In genomic region chr1:26697441-26697977, GRCh38 we compare ENCODE assay signal across 8 cellular contexts. TPM values are rescaled to one million over a fixed set of nuclear protein-coding genes. Genes with fewer than 3 reads are reported as not detected.
DNase-seq lines count a peak whose midpoint lies in the region; FAIRE-seq and TF ChIP-seq lines count a peak whose summit lies in the region.

No MANE protein-coding gene starts in this region.

- H3K4me1 ChIP-seq in OCI-LY1 (ENCODE audit: insufficient read depth, low read length, severe bottlenecking): peaks cover 68% of the 10 kb centered on the region
- peaks cover 45 to 67% (median 59%) of the 10 kb centered on the region in 3 donors for H3K4me1 ChIP-seq in esophagus squamous epithelium
- H3K4me1 ChIP-seq in sigmoid colon: peaks cover 7 to 66% (median 61%) of the 10 kb centered on the region in 4 donors

- TF ChIP-seq POLR2A in GM12891 (IDR thresholded peaks at IDR 0.05; ENCODE audit: low read depth, low read length) (no peak), esophagus squamous epithelium (IDR thresholded peaks at IDR 0.05) (no peak), sigmoid colon (IDR thresholded peaks at IDR 0.05) (no peak)

- H4K20me1 ChIP-seq in OCI-LY1 (ENCODE audit: insufficient read depth, low read length): peaks cover 7% of the 10 kb centered on the region; the same call in 1 of the 2 replicates

- TF ChIP-seq CTCF in OCI-LY1 (IDR thresholded peaks at IDR 0.05; ENCODE audit: low read length) (no peak), esophagus squamous epithelium (IDR thresholded peaks at IDR 0.05) (no peak), sigmoid colon (IDR thresholded peaks at IDR 0.05) (no peak)

- no peak overlapping the region for H2AFZ ChIP-seq in OCI-LY1 (ENCODE audit: low read length)

- 0% methylated on average over 5 to 8 of the region's 28 CpGs for WGBS in esophagus squamous epithelium, 2 donors
- 0 to 1% methylated on average over 28 of the region's 28 CpGs for WGBS in sigmoid colon, 2 donors

- H3K27me3 ChIP-seq in OCI-LY1 (ENCODE audit: insufficient read depth, low read length): no peaks in the 10 kb centered on the region
- H3K27me3 ChIP-seq in esophagus squamous epithelium: no peaks in the 10 kb centered on the region
- no peaks in the 10 kb centered on the region for H3K27me3 ChIP-seq in sigmoid colon

- peaks cover 39% of the 10 kb centered on the region for H3K36me3 ChIP-seq in OCI-LY1 (ENCODE audit: insufficient read depth, low read length)
- no peaks in the 10 kb centered on the region for H3K36me3 ChIP-seq in esophagus squamous epithelium
- H3K36me3 ChIP-seq in sigmoid colon: no peaks in the 10 kb centered on the region

- no peak for DNase-seq in GM12891 (ENCODE audit: insufficient read length, low spot score)
- DNase-seq in esophagus squamous epithelium (lab: John Stamatoyannopoulos, UW): no peak
- no peak for DNase-seq in sigmoid colon
- no peak for DNase-seq in Ammon's horn (ENCODE audit: low spot score)
- DNase-seq in KG1 (lab: John Stamatoyannopoulos, UW): no peak
- no peak for DNase-seq in NCI-H2107 treated with DMSO at 0.1 percent for 48 hours (lab: John Stamatoyannopoulos, UW; ENCODE audit: unreplicated experiment)
- DNase-seq in NOMO-1 treated with dmso at 0.1 percent for 144 hours (lab: John Stamatoyannopoulos, UW; ENCODE audit: unreplicated experiment): no peak

- H3K9me3 ChIP-seq in OCI-LY1 (ENCODE audit: low read length) (no peaks in the 10 kb centered on the region), esophagus squamous epithelium (no peaks in the 10 kb centered on the region), sigmoid colon (no peaks in the 10 kb centered on the region)

- no peaks in the 10 kb centered on the region for H3K9me2 ChIP-seq in OCI-LY1 (ENCODE audit: low read depth, low read length)

- peak overlapping the region; percentile 94 for H3K4me2 ChIP-seq in OCI-LY1 (ENCODE audit: low read length)

- H3K27ac ChIP-seq in OCI-LY1 (ENCODE audit: low read depth, low read length, poor library complexity, severe bottlenecking) (peak overlapping the region; percentile 79), esophagus squamous epithelium (peak overlapping the region; percentile 93 to 99 (median 98)), sigmoid colon (peak overlapping the region; percentile 96 to 99 (median 99))

- no peaks in the 10 kb centered on the region for H3F3A ChIP-seq in OCI-LY1 (ENCODE audit: insufficient read depth, low read length)

- intact Hi-C loops in esophagus squamous epithelium (cut with DNase I) (no loop called here), sigmoid colon (cut with DNase I) (loop anchor here (10.0 kb wide), 1 partner anchor 167 kb away; the partner anchor contains the start of gene SFN)

- FAIRE-seq in GM12891 (lab: Jason Lieb, UNC): no peak

- no peak for TF ChIP-seq EP300 in sigmoid colon (IDR thresholded peaks at IDR 0.05)

- H3K79me2 ChIP-seq in OCI-LY1 (ENCODE audit: insufficient read depth, low read length): peaks cover 62% of the 10 kb centered on the region

- peak overlapping the region; percentile 88 for H3K4me3 ChIP-seq in OCI-LY1 (ENCODE audit: low read depth, low read length, poor library complexity, severe bottlenecking)
- peak overlapping the region; percentile 78 to 97 (median 94) for H3K4me3 ChIP-seq in esophagus squamous epithelium
- H3K4me3 ChIP-seq in sigmoid colon: peak overlapping the region; percentile 89 to 98 (median 96)

- H3K9ac ChIP-seq in OCI-LY1 (ENCODE audit: low read length): peak overlapping the region; percentile 97

TF ChIP-seq in GM12891, 5 proteins besides CTCF, POLR2A, EP300 and RAD21:
- TF ChIP-seq PAX5 (IDR thresholded peaks at IDR 0.05; ENCODE audit: insufficient read depth, low read length, severe bottlenecking): no peak
- TF ChIP-seq TAF1 (IDR thresholded peaks at IDR 0.05; ENCODE audit: low read depth, low read length): peak; percentile 16; the same call in 1 of the 2 replicates
- TF ChIP-seq POU2F2 (IDR thresholded peaks at IDR 0.05; ENCODE audit: low read depth, low read length): no peak
- 0 out of 2 replicates have a peak, but pooled peaks have one; percentile 3 for TF ChIP-seq POLR2AphosphoS5 (IDR thresholded peaks at IDR 0.05; ENCODE audit: low read depth, low read length)

RNA-seq across cellular contexts. Expression of gene ARID1A, which starts 1.7 kb away (rescaled TPM):
- 35.0 TPM for polyA plus RNA-seq in GM12891 (2012; ENCODE audit: low read depth, missing spikeins)
- total RNA-seq in esophagus squamous epithelium (10 to 100 TPM; 23.9 to 60.2 (median 43.5) TPM), sigmoid colon (10 to 100 TPM; 20.7 to 47.1 (median 24.7) TPM)
- 10 to 100 TPM in 2 of 3 donors, 1 to 10 TPM in 1; 7.2 to 36.7 (median 11.1) TPM for polyA plus RNA-seq in sigmoid colon
